1 cellular context compared by ENCODE assay signal in genomic region chr7:7190142-7190541, GRCh38.
TF ChIP-seq lines count a peak whose summit lies in the region.

No MANE protein-coding gene starts in this region.

TF ChIP-seq in IMR-90, 13 proteins besides CTCF, POLR2A, EP300 and RAD21:
- TF ChIP-seq CEBPB (IDR thresholded peaks at IDR 0.05; ENCODE audit: low read depth, low read length) (0 out of 2 replicates have a peak, but pooled peaks have one; percentile 1), BHLHE40 (IDR thresholded peaks at IDR 0.05; ENCODE audit: low read depth, low read length) (no peak), MAFK (IDR thresholded peaks at IDR 0.05; ENCODE audit: low read depth, low read length) (peak; percentile 83)
